ENCODE assay signal across 21 cellular contexts in the genomic region with DNA sequence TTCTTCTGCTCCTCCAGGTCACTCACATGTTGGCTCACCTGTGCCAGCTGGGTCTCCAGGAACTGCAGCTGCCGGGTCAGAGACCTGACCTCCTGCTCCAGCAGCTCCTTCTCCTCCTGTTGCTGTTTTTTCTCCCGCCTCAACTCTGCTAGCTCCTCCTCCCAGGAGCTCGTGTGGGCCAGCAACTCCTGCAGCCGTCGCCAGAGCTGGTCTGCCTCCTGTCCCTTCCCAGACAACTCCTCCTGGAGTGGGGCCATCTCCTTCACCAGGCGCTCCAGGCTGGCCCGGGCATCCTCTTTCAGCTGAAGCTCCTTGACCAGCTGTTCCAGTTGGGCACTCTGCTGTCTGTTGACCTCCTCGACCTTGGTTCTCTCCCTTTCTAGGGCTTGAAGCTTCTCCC. TPM values are rescaled to one million over a fixed set of nuclear protein-coding genes. Genes with fewer than 3 reads are reported as not detected.
DNase-seq lines count a peak whose midpoint lies in the region; ATAC-seq and TF ChIP-seq lines count a peak whose summit lies in the region.
"Had no signal": no experiment of that assay in that cellular context is flagged by ENCODE, and none has a peak within 500 bp of the region (broad histone marks: within the 10 kb centered on the region; RNA-seq: fewer than 3 reads in every experiment).

No MANE protein-coding gene starts in this region.

- intact Hi-C loops in activated T-helper 1 cell treated with anti-CD3 and anti-CD28 coated beads, Interleukin-12 subunit alpha, Interleukin-12 subunit beta, Interleukin-2, Interleukin-4 antibody, amounts not matched to agents 30 ng/mL and 10 ng/mL and 1 ng/mL, durations not matched to agents 14 hours and 24 hours and 36 hours (cut with micrococcal nuclease), result no loop called here
- intact Hi-C loops in uterus (cut with DNase I; ENCODE audit: low total_unique reads), result no loop called here

- H3K4me1 ChIP-seq in muscle layer of colon (ENCODE audit: insufficient read depth, low read length), result peaks cover 35% of the 10 kb centered on the region
- peaks cover 0 to 13% of the 10 kb centered on the region in 2 donors for H3K4me1 ChIP-seq in uterus

- H3K9me3 ChIP-seq in muscle layer of colon (ENCODE audit: low read length), result no peaks in the 10 kb centered on the region
- no peaks in the 10 kb centered on the region for H3K9me3 ChIP-seq in uterus
- H3K9me3 ChIP-seq: spleen had no signal

- H3K36me3 Mint-ChIP-seq in activated naive CD4-positive, alpha-beta T cell treated with anti-CD3 and anti-CD28 coated beads, Interleukin-2, amount 10 ng/mL, durations not matched to agents 7 days and 5 days, result peaks cover 88% of the 10 kb centered on the region
- peaks cover 80% of the 10 kb centered on the region for H3K36me3 Mint-ChIP-seq in activated T-helper 1 cell treated with anti-CD3 and anti-CD28 coated beads, Interleukin-12 subunit alpha, Interleukin-12 subunit beta, Interleukin-2, Interleukin-4 antibody, amounts not matched to agents 30 ng/mL and 10 ng/mL and 1 ng/mL, durations not matched to agents 14 hours and 24 hours and 36 hours (ENCODE audit: low read depth)

- peaks cover 72% of the 10 kb centered on the region for H3K4me1 Mint-ChIP-seq in activated naive CD4-positive, alpha-beta T cell treated with anti-CD3 and anti-CD28 coated beads, Interleukin-2, amount 10 ng/mL, durations not matched to agents 7 days and 5 days
- H3K4me1 Mint-ChIP-seq in activated T-helper 1 cell treated with anti-CD3 and anti-CD28 coated beads, Interleukin-12 subunit alpha, Interleukin-12 subunit beta, Interleukin-2, Interleukin-4 antibody, amounts not matched to agents 30 ng/mL and 10 ng/mL and 1 ng/mL, durations not matched to agents 14 hours and 24 hours and 36 hours (ENCODE audit: low read depth), result peaks cover 100% of the 10 kb centered on the region

- H3K4me3 ChIP-seq in muscle layer of colon (ENCODE audit: low read depth in 1 of 2, low read length in 2 of 2) (no peak overlapping the region), uterus (no peak overlapping the region)
- H3K4me3 ChIP-seq: coronary artery, spleen had no signal

- no peak for TF ChIP-seq POLR2A in uterus (IDR thresholded peaks at IDR 0.05)

- no peaks in the 10 kb centered on the region for H3K27me3 Mint-ChIP-seq in activated naive CD4-positive, alpha-beta T cell treated with anti-CD3 and anti-CD28 coated beads, Interleukin-2, amount 10 ng/mL, durations not matched to agents 7 days and 5 days
- no peaks in the 10 kb centered on the region for H3K27me3 Mint-ChIP-seq in activated T-helper 1 cell treated with anti-CD3 and anti-CD28 coated beads, Interleukin-12 subunit alpha, Interleukin-12 subunit beta, Interleukin-2, Interleukin-4 antibody, amounts not matched to agents 30 ng/mL and 10 ng/mL and 1 ng/mL, durations not matched to agents 14 hours and 24 hours and 36 hours (ENCODE audit: insufficient read depth)

- no peak overlapping the region for H3K4me3 Mint-ChIP-seq in activated naive CD4-positive, alpha-beta T cell treated with anti-CD3 and anti-CD28 coated beads, Interleukin-2, amount 10 ng/mL, durations not matched to agents 7 days and 5 days
- H3K4me3 Mint-ChIP-seq in activated T-helper 1 cell treated with anti-CD3 and anti-CD28 coated beads, Interleukin-12 subunit alpha, Interleukin-12 subunit beta, Interleukin-2, Interleukin-4 antibody, amounts not matched to agents 30 ng/mL and 10 ng/mL and 1 ng/mL, durations not matched to agents 14 hours and 24 hours and 36 hours, result no peak overlapping the region
- H3K4me3 Mint-ChIP-seq: activated T-cell treated with anti-CD3 and anti-CD28 coated beads, Interleukin-2, amount 50 U/mL, for 72 hours had no signal

- TF ChIP-seq CTCF in uterus (IDR thresholded peaks at IDR 0.05), result no peak

- CTCF ChIA-PET in activated naive CD4-positive, alpha-beta T cell treated with anti-CD3 and anti-CD28 coated beads, Interleukin-2, amount 10 ng/mL, durations not matched to agents 7 days and 5 days (lab: Charles Lee), result interaction anchor here (0.9 to 1.6 kb wide), 4 partner anchors 9 to 29 kb away, joined by 4 to 5 read pairs (median 4); partner anchors contain the start of gene FYCO1

- peak overlapping the region; percentile 78 for H3K27ac Mint-ChIP-seq in activated naive CD4-positive, alpha-beta T cell treated with anti-CD3 and anti-CD28 coated beads, Interleukin-2, amount 10 ng/mL, durations not matched to agents 7 days and 5 days
- peak overlapping the region; percentile 9 for H3K27ac Mint-ChIP-seq in activated T-helper 1 cell treated with anti-CD3 and anti-CD28 coated beads, Interleukin-12 subunit alpha, Interleukin-12 subunit beta, Interleukin-2, Interleukin-4 antibody, amounts not matched to agents 30 ng/mL and 10 ng/mL and 1 ng/mL, durations not matched to agents 14 hours and 24 hours and 36 hours
- H3K27ac Mint-ChIP-seq: activated T-cell treated with anti-CD3 and anti-CD28 coated beads, Interleukin-2, amount 50 U/mL, for 72 hours had no signal

- H3K27me3 ChIP-seq in muscle layer of colon (ENCODE audit: control insufficient read depth in 1 of 2, insufficient read depth in 2 of 2, low read length in 2 of 2) (no peaks in the 10 kb centered on the region), uterus (no peaks in the 10 kb centered on the region)
- H3K27me3 ChIP-seq: brain microvascular endothelial cell, spleen had no signal

- no peak overlapping the region for H3K9ac ChIP-seq in muscle layer of colon (ENCODE audit: low read length)

- DNase-seq in activated naive CD4-positive, alpha-beta T cell treated with anti-CD3 and anti-CD28 coated beads, Interleukin-2, amount 10 ng/mL, durations not matched to agents 7 days and 5 days, result no peak
- no peak for DNase-seq in activated naive CD4-positive, alpha-beta T cell treated with Interleukin-2 at 50 U/mL for 16 hours
- no peak for DNase-seq in activated T-helper 1 cell treated with anti-CD3 and anti-CD28 coated beads, Interleukin-12 subunit alpha, Interleukin-12 subunit beta, Interleukin-2, Interleukin-4 antibody, amounts not matched to agents 30 ng/mL and 10 ng/mL and 1 ng/mL, durations not matched to agents 14 hours and 24 hours and 36 hours (ENCODE audit: low spot score)
- DNase-seq in uterus (no peak), NCI-H2227 treated with DMSO at 0.1 percent for 48 hours (lab: John Stamatoyannopoulos, UW) (no peak)
- DNase-seq: activated CD8-positive, alpha-beta memory T cell treated with anti-CD3 and anti-CD28 coated beads for 24 hours; activated T-cell treated with anti-CD3 and anti-CD28 coated beads, Interleukin-2, amount 50 U/mL, for 72 hours; brain microvascular endothelial cell; GF-D8; GOT3; MM.1S; OCI-M1; SHP77 treated with DMSO at 0.1 percent for 48 hours; spleen; stimulated activated CD4-positive, alpha-beta T cell treated with anti-CD3 and anti-CD28 coated beads, Interleukin-4, amount 100 ng/mL, for 4 hours; WERI-Rb-1 had no signal

- H3K9me3 Mint-ChIP-seq in activated naive CD4-positive, alpha-beta T cell treated with anti-CD3 and anti-CD28 coated beads, Interleukin-2, amount 10 ng/mL, durations not matched to agents 7 days and 5 days, result no peaks in the 10 kb centered on the region
- H3K9me3 Mint-ChIP-seq in activated T-helper 1 cell treated with anti-CD3 and anti-CD28 coated beads, Interleukin-12 subunit alpha, Interleukin-12 subunit beta, Interleukin-2, Interleukin-4 antibody, amounts not matched to agents 30 ng/mL and 10 ng/mL and 1 ng/mL, durations not matched to agents 14 hours and 24 hours and 36 hours, result no peaks in the 10 kb centered on the region
- H3K9me3 Mint-ChIP-seq: activated T-cell treated with anti-CD3 and anti-CD28 coated beads, Interleukin-2, amount 50 U/mL, for 72 hours had no signal

- peak overlapping the region; percentile 10 for H3K27ac ChIP-seq in muscle layer of colon (ENCODE audit: low read depth, low read length)
- peak overlapping the region; percentile 87 to 88 for H3K27ac ChIP-seq in uterus
- H3K27ac ChIP-seq: brain microvascular endothelial cell, coronary artery, WERI-Rb-1 had no signal

- ATAC-seq in GM18498 (IDR thresholded peaks at IDR 0.05; ENCODE audit: unreplicated experiment) (no peak), GM19395 (IDR thresholded peaks at IDR 0.05; ENCODE audit: unreplicated experiment) (no peak)
- ATAC-seq: activated T-cell treated with anti-CD3 and anti-CD28 coated beads, Interleukin-2, amount 50 U/mL, for 72 hours had no signal

- H3K36me3 ChIP-seq in muscle layer of colon (ENCODE audit: insufficient read depth, low read length) (peaks cover 75% of the 10 kb centered on the region), uterus (no peaks in the 10 kb centered on the region)

RNA-seq across cellular contexts. Expression of gene CXCR6, which starts 24.5 kb away (rescaled TPM):
- 27.2 and 27.9 TPM in 2 replicates for total RNA-seq in activated T-helper 1 cell treated with anti-CD3 and anti-CD28 coated beads, Interleukin-12 subunit alpha, Interleukin-12 subunit beta, Interleukin-2, Interleukin-4 antibody, amounts not matched to agents 30 ng/mL and 10 ng/mL and 1 ng/mL, durations not matched to agents 14 hours and 24 hours and 36 hours
- 1 to 10 TPM in 1 of 4 donors, under 1 TPM in 2, not detected in 1; 0.48 to 8.7 (median 0.76) TPM for total RNA-seq in uterus
- total RNA-seq: pulmonary artery endothelial cell had no signal

RNA-seq across cellular contexts. Expression of gene FYCO1, which starts 27.9 kb away (rescaled TPM):
- total RNA-seq in activated T-helper 1 cell treated with anti-CD3 and anti-CD28 coated beads, Interleukin-12 subunit alpha, Interleukin-12 subunit beta, Interleukin-2, Interleukin-4 antibody, amounts not matched to agents 30 ng/mL and 10 ng/mL and 1 ng/mL, durations not matched to agents 14 hours and 24 hours and 36 hours, result 16.1 and 16.3 TPM in 2 replicates
- 10 to 100 TPM; 16.5 to 74.4 (median 27.8) TPM for total RNA-seq in uterus

RNA-seq across cellular contexts. Expression of gene XCR1, which starts 59.6 kb away (rescaled TPM):
- 0.05 and 0.08 TPM in 2 replicates for total RNA-seq in activated T-helper 1 cell treated with anti-CD3 and anti-CD28 coated beads, Interleukin-12 subunit alpha, Interleukin-12 subunit beta, Interleukin-2, Interleukin-4 antibody, amounts not matched to agents 30 ng/mL and 10 ng/mL and 1 ng/mL, durations not matched to agents 14 hours and 24 hours and 36 hours
- under 1 TPM in 2 of 4 donors, not detected in 2; 0.07 to 0.15 TPM for total RNA-seq in uterus
- total RNA-seq: activated T-cell treated with anti-CD3 and anti-CD28 coated beads, Interleukin-2, amount 50 U/mL, for 72 hours; pulmonary artery endothelial cell had no signal
